Comparison of ENCODE assay signal across 24 cellular contexts in genomic region chr2:157822993-157823392, GRCh38. TPM values are rescaled to one million over a fixed set of nuclear protein-coding genes. Genes with fewer than 3 reads are reported as not detected.
DNase-seq lines count a peak whose midpoint lies in the region; ATAC-seq and TF ChIP-seq lines count a peak whose summit lies in the region.
"Had no signal": no experiment of that assay in that cellular context is flagged by ENCODE, and none has a peak within 500 bp of the region (broad histone marks: within the 10 kb centered on the region; RNA-seq: fewer than 3 reads in every experiment).

No MANE protein-coding gene starts in this region.

- peaks cover 25% of the 10 kb centered on the region for H3K36me3 Mint-ChIP-seq in activated CD8-positive, alpha-beta memory T cell treated with anti-CD3 and anti-CD28 coated beads, Interleukin-2, amount 10 ng/mL, durations not matched to agents 7 days and 5 days

- no peak for ATAC-seq in PC-3
- no peak for ATAC-seq in activated CD8-positive, alpha-beta memory T cell treated with anti-CD3 and anti-CD28 coated beads, Interleukin-2, amount 10 ng/mL, durations not matched to agents 7 days and 5 days
- ATAC-seq: pancreas; stimulated activated memory B cell treated with anti-CD40 and anti-IgM and Interleukin-4, amounts not matched to agents 10 μg/mL and 1 μg/mL and 100 μg/mL, for 72 hours had no signal

- H3K4me3 Mint-ChIP-seq in activated CD8-positive, alpha-beta memory T cell treated with anti-CD3 and anti-CD28 coated beads, Interleukin-2, amount 10 ng/mL, durations not matched to agents 7 days and 5 days: no peak overlapping the region
- H3K4me3 Mint-ChIP-seq: activated CD4-positive, alpha-beta memory T cell treated with anti-CD3 and anti-CD28 coated beads, Interleukin-2, amount 10 ng/mL, durations not matched to agents 7 days and 5 days; CD8-positive, alpha-beta memory T cell; central memory CD8-positive, alpha-beta T cell; memory B cell; naive B cell; stimulated activated memory B cell treated with anti-CD40 and anti-IgM and Interleukin-4, amounts not matched to agents 10 μg/mL and 1 μg/mL and 100 μg/mL, for 72 hours had no signal

- H3K27ac ChIP-seq in PC-3 (ENCODE audit: low read length): no peak overlapping the region
- H3K27ac ChIP-seq: pancreas had no signal

- CTCF ChIA-PET in PC-3 (lab: Charles Lee): no interaction called here
- CTCF ChIA-PET in activated CD8-positive, alpha-beta memory T cell treated with anti-CD3 and anti-CD28 coated beads, Interleukin-2, amount 10 ng/mL, durations not matched to agents 7 days and 5 days (lab: Charles Lee): no interaction called here

- H3K9me2 ChIP-seq in PC-3 (replicated peaks; ENCODE audit: low read length): no peaks in the 10 kb centered on the region

- POLR2A ChIA-PET in PC-3 (lab: Charles Lee; ENCODE audit: unreplicated experiment): no interaction called here

- H3K27me3 Mint-ChIP-seq in activated CD8-positive, alpha-beta memory T cell treated with anti-CD3 and anti-CD28 coated beads, Interleukin-2, amount 10 ng/mL, durations not matched to agents 7 days and 5 days: no peaks in the 10 kb centered on the region
- H3K27me3 Mint-ChIP-seq: activated CD4-positive, alpha-beta memory T cell treated with anti-CD3 and anti-CD28 coated beads, Interleukin-2, amount 10 ng/mL, durations not matched to agents 7 days and 5 days; central memory CD8-positive, alpha-beta T cell; memory B cell; naive B cell; stimulated activated memory B cell treated with anti-CD40 and anti-IgM and Interleukin-4, amounts not matched to agents 10 μg/mL and 1 μg/mL and 100 μg/mL, for 72 hours had no signal

- H3K27ac Mint-ChIP-seq in activated CD8-positive, alpha-beta memory T cell treated with anti-CD3 and anti-CD28 coated beads, Interleukin-2, amount 10 ng/mL, durations not matched to agents 7 days and 5 days: no peak overlapping the region
- H3K27ac Mint-ChIP-seq: activated CD4-positive, alpha-beta memory T cell treated with anti-CD3 and anti-CD28 coated beads, Interleukin-2, amount 10 ng/mL, durations not matched to agents 7 days and 5 days; CD8-positive, alpha-beta memory T cell; memory B cell; stimulated activated memory B cell treated with anti-CD40 and anti-IgM and Interleukin-4, amounts not matched to agents 10 μg/mL and 1 μg/mL and 100 μg/mL, for 72 hours had no signal

- H3F3A ChIP-seq in PC-3 (ENCODE audit: low read length, unreplicated experiment): no peaks in the 10 kb centered on the region

- no peaks in the 10 kb centered on the region; the same call in 1 of the 2 replicates for H3K36me3 ChIP-seq in PC-3 (ENCODE audit: low read depth, low read length)

- H2AFZ ChIP-seq in PC-3 (ENCODE audit: low read length): no peak overlapping the region

- no peaks in the 10 kb centered on the region for H4K20me1 ChIP-seq in PC-3 (ENCODE audit: low read length)

- TF ChIP-seq CTCF in astrocyte of the spinal cord (IDR thresholded peaks at IDR 0.05; ENCODE audit: low read depth, low read length) (no peak), fibroblast of the aortic adventitia (IDR thresholded peaks at IDR 0.05; ENCODE audit: insufficient read depth, low read length) (no peak), PC-3 (conservative IDR thresholded peaks at IDR 0.05; ENCODE audit: low read depth, low read length) (no peak)

- H3K79me2 ChIP-seq in PC-3 (ENCODE audit: low read length): no peaks in the 10 kb centered on the region

- H3K4me1 ChIP-seq in PC-3 (ENCODE audit: insufficient read depth, low read length): peaks cover 12% of the 10 kb centered on the region

- DNase-seq in ELR (ENCODE audit: low read depth): peak; percentile 31
- peak; percentile 52 for DNase-seq in astrocyte of the spinal cord (ENCODE audit: low read depth, low spot score)
- peak; percentile 62 for DNase-seq in fibroblast of the aortic adventitia (ENCODE audit: low read depth)
- DNase-seq in skeletal muscle cell (ENCODE audit: low read depth): peak; percentile 54
- no peak for DNase-seq in hepatic stellate cell (ENCODE audit: low spot score)
- no peak for DNase-seq in dedifferentiated amniotic fluid mesenchymal stem cell (ENCODE audit: extremely low spot score)
- no peak for DNase-seq in PC-3
- no peak for DNase-seq in activated CD8-positive, alpha-beta memory T cell treated with anti-CD3 and anti-CD28 coated beads, Interleukin-2, amount 10 ng/mL, durations not matched to agents 7 days and 5 days
- DNase-seq: activated CD4-positive, alpha-beta memory T cell treated with anti-CD3 and anti-CD28 coated beads, Interleukin-2, amount 10 ng/mL, durations not matched to agents 7 days and 5 days; amygdala; CD8-positive, alpha-beta memory T cell; DMS79; H7; kidney; naive B cell; NCI-H2107; NCI-H524; pancreas; stimulated activated CD4-positive, alpha-beta T cell treated with anti-CD3 and anti-CD28 coated beads, Interleukin-1b, Interleukin-23, amount 100 ng/mL, for 48 hours; T-helper 9 cell had no signal

- H3K9ac ChIP-seq in PC-3 (ENCODE audit: low read length): no peak overlapping the region

- H3K4me1 Mint-ChIP-seq in activated CD8-positive, alpha-beta memory T cell treated with anti-CD3 and anti-CD28 coated beads, Interleukin-2, amount 10 ng/mL, durations not matched to agents 7 days and 5 days: peaks cover 6% of the 10 kb centered on the region
- H3K4me1 Mint-ChIP-seq: stimulated activated memory B cell treated with anti-CD40 and anti-IgM and Interleukin-4, amounts not matched to agents 10 μg/mL and 1 μg/mL and 100 μg/mL, for 72 hours had no signal

- no TSS peak for BruUV-seq in PC-3 (replicated peaks; lab: Mats Ljungman, UMichigan)

- in situ Hi-C loops in astrocyte of the spinal cord (cut with HindIII; ENCODE audit: low sequenced_read_pairs): no loop called here

- no peak overlapping the region for H3K4me2 ChIP-seq in PC-3 (ENCODE audit: low read length)

- H3K27me3 ChIP-seq in PC-3 (ENCODE audit: low read length): no peaks in the 10 kb centered on the region
- H3K27me3 ChIP-seq: pancreas, tibial nerve had no signal

- H3K4me3 ChIP-seq in astrocyte of the spinal cord (ENCODE audit: low read depth, low read length) (no peak overlapping the region), fibroblast of the aortic adventitia (ENCODE audit: low read depth, low read length) (no peak overlapping the region), skeletal muscle cell (ENCODE audit: low read depth, low read length) (no peak overlapping the region), PC-3 (ENCODE audit: low read length) (no peak overlapping the region)
- H3K4me3 ChIP-seq: pancreas, tibial nerve had no signal

- intact Hi-C loops in PC-3 (cut with micrococcal nuclease): no loop called here

- no peaks in the 10 kb centered on the region for H3K9me3 Mint-ChIP-seq in activated CD8-positive, alpha-beta memory T cell treated with anti-CD3 and anti-CD28 coated beads, Interleukin-2, amount 10 ng/mL, durations not matched to agents 7 days and 5 days (ENCODE audit: low read depth)
- H3K9me3 Mint-ChIP-seq: activated CD4-positive, alpha-beta memory T cell treated with anti-CD3 and anti-CD28 coated beads, Interleukin-2, amount 10 ng/mL, durations not matched to agents 7 days and 5 days; CD8-positive, alpha-beta memory T cell; central memory CD8-positive, alpha-beta T cell; memory B cell; naive B cell; stimulated activated memory B cell treated with anti-CD40 and anti-IgM and Interleukin-4, amounts not matched to agents 10 μg/mL and 1 μg/mL and 100 μg/mL, for 72 hours had no signal

- no peaks in the 10 kb centered on the region for H3K9me3 ChIP-seq in PC-3 (ENCODE audit: low read length)
- H3K9me3 ChIP-seq: pancreas, tibial nerve had no signal

RNA-seq across cellular contexts. Expression of gene ACVR1, which starts 53.1 kb away (rescaled TPM):
- total RNA-seq in fibroblast of the aortic adventitia (ENCODE audit: low replicate concordance) (16.2 and 32.9 TPM in 2 replicates), PC-3 (2014; rRNA removed) (6.7 and 9.0 TPM in 2 replicates)
- total RNA-seq in activated CD8-positive, alpha-beta memory T cell treated with anti-CD3 and anti-CD28 coated beads, Interleukin-2, amount 10 ng/mL, durations not matched to agents 7 days and 5 days: 10 to 100 TPM; 18.7 to 19.4 TPM

Comparison
In these comparisons a context has a peak if more than half of its experiments do, and no peak if none do; other contexts are left out.
1. DNase-seq: peak in ELR (single experiment), astrocyte of the spinal cord (single experiment), fibroblast of the aortic adventitia (single experiment) and skeletal muscle cell (single experiment); none in hepatic stellate cell (single experiment), dedifferentiated amniotic fluid mesenchymal stem cell (single experiment), PC-3 (single experiment) and activated CD8-positive, alpha-beta memory T cell treated with anti-CD3 and anti-CD28 coated beads, Interleukin-2, amount 10 ng/mL, durations not matched to agents 7 days and 5 days (single experiment).